Comparison of ENCODE assay signal across 13 cellular contexts in genomic region chr5:17258429-17258828, GRCh38. TPM values are rescaled to one million over a fixed set of nuclear protein-coding genes. Genes with fewer than 3 reads are reported as not detected.
DNase-seq lines count a peak whose midpoint lies in the region; ATAC-seq, FAIRE-seq and TF ChIP-seq lines count a peak whose summit lies in the region.
"Had no signal": no experiment of that assay in that cellular context is flagged by ENCODE, and none has a peak within 500 bp of the region (broad histone marks: within the 10 kb centered on the region; RNA-seq: fewer than 3 reads in every experiment).

No MANE protein-coding gene starts in this region.

- H3K4me3 ChIP-seq in fibroblast of lung (replicated peaks in 1 of 4; ENCODE audit: control extremely low read depth in 1 of 4, insufficient read depth in 1 of 4, low read depth in 3 of 4, low read length in 4 of 4): no peak overlapping the region
- H3K4me3 ChIP-seq: left ventricle myocardium inferior had no signal

- no peak for TF ChIP-seq CTCF in HFFc6 (IDR thresholded peaks at IDR 0.05)
- TF ChIP-seq CTCF in fibroblast of lung (conservative IDR thresholded peaks at IDR 0.05 in 1 of 2, IDR thresholded peaks at IDR 0.05 in 1 of 2; ENCODE audit: low read depth in 1 of 2, low read length in 2 of 2): no peak

- H4K20me1 ChIP-seq in fibroblast of lung (ENCODE audit: control insufficient read depth, extremely low read depth, insufficient read depth, low read length): no peaks in the 10 kb centered on the region

- H3K9ac ChIP-seq in fibroblast of lung (ENCODE audit: insufficient read depth, low read length): no peak overlapping the region

- H3K27ac ChIP-seq in fibroblast of lung (ENCODE audit: insufficient read depth, low read length): no peak overlapping the region
- H3K27ac ChIP-seq: left ventricle myocardium inferior, WERI-Rb-1 had no signal

- H3K4me3 Mint-ChIP-seq in HFFc6: peak overlapping the region; percentile 50
- peak overlapping the region; percentile 11 for H3K4me3 Mint-ChIP-seq in stimulated activated memory B cell treated with anti-CD40 and anti-IgM and Interleukin-4, amounts not matched to agents 10 μg/mL and 1 μg/mL and 100 μg/mL, for 72 hours
- H3K4me3 Mint-ChIP-seq: dendritic cell treated with granulocyte-macrophage colony-stimulating factor and Interleukin-4, amounts not matched to agents 40 ng/mL and 50 ng/mL, for 4 days had no signal

- H3K4me2 ChIP-seq in fibroblast of lung (ENCODE audit: extremely low read depth, insufficient read depth, low read length): no peak overlapping the region

- FAIRE-seq in frontal cortex (lab: Jason Lieb, UNC): no peak

- peaks cover 3% of the 10 kb centered on the region for H3K9me3 Mint-ChIP-seq in HFFc6
- peaks cover 6% of the 10 kb centered on the region for H3K9me3 Mint-ChIP-seq in stimulated activated memory B cell treated with anti-CD40 and anti-IgM and Interleukin-4, amounts not matched to agents 10 μg/mL and 1 μg/mL and 100 μg/mL, for 72 hours

- H3K36me3 ChIP-seq in fibroblast of lung (ENCODE audit: control insufficient read depth, insufficient read depth, low read length): no peaks in the 10 kb centered on the region
- H3K36me3 ChIP-seq: left ventricle myocardium inferior, WERI-Rb-1 had no signal

- peaks cover 60% of the 10 kb centered on the region for H3K36me3 Mint-ChIP-seq in HFFc6 (ENCODE audit: low read depth)
- H3K36me3 Mint-ChIP-seq in stimulated activated memory B cell treated with anti-CD40 and anti-IgM and Interleukin-4, amounts not matched to agents 10 μg/mL and 1 μg/mL and 100 μg/mL, for 72 hours: peaks cover 73% of the 10 kb centered on the region

- DNase-seq in HFFc6 (peak; percentile 15), fibroblast of lung (ENCODE audit: low read depth in 2 of 2) (peak; percentile 38 to 65), frontal cortex (ENCODE audit: low spot score in 2 of 2) (no peak), erythroblast (lab: John Stamatoyannopoulos, UW) (no peak)
- DNase-seq: DMS79, left ventricle myocardium inferior, NCI-H187, NCI-H510A, WERI-Rb-1 had no signal

- H3K27me3 Mint-ChIP-seq in HFFc6 (ENCODE audit: insufficient read depth): peaks cover 2% of the 10 kb centered on the region; the same call in 1 of the 2 replicates
- H3K27me3 Mint-ChIP-seq in stimulated activated memory B cell treated with anti-CD40 and anti-IgM and Interleukin-4, amounts not matched to agents 10 μg/mL and 1 μg/mL and 100 μg/mL, for 72 hours: no peaks in the 10 kb centered on the region
- H3K27me3 Mint-ChIP-seq: dendritic cell treated with granulocyte-macrophage colony-stimulating factor and Interleukin-4, amounts not matched to agents 40 ng/mL and 50 ng/mL, for 4 days had no signal

- peak overlapping the region; percentile 55 for H3K27ac Mint-ChIP-seq in HFFc6
- H3K27ac Mint-ChIP-seq in stimulated activated memory B cell treated with anti-CD40 and anti-IgM and Interleukin-4, amounts not matched to agents 10 μg/mL and 1 μg/mL and 100 μg/mL, for 72 hours: peak overlapping the region; percentile 85
- H3K27ac Mint-ChIP-seq: dendritic cell treated with granulocyte-macrophage colony-stimulating factor and Interleukin-4, amounts not matched to agents 40 ng/mL and 50 ng/mL, for 4 days had no signal

- no peak for TF ChIP-seq POLR2A in erythroblast (IDR thresholded peaks at IDR 0.05; ENCODE audit: low read length)

- H3K9me3 ChIP-seq in fibroblast of lung (ENCODE audit: control insufficient read depth, insufficient read depth, low read depth, low read length): no peaks in the 10 kb centered on the region
- H3K9me3 ChIP-seq: left ventricle myocardium inferior had no signal

- H3K4me1 ChIP-seq in fibroblast of lung (ENCODE audit: control insufficient read depth, extremely low read depth, insufficient read depth, low read length): peaks cover 9% of the 10 kb centered on the region
- H3K4me1 ChIP-seq: left ventricle myocardium inferior had no signal

- ATAC-seq in SK-N-SH treated with all-trans-retinoic acid at 6 μM for 48 hours: peak; percentile 32; the same call in 1 of the 3 replicates
- no peak for ATAC-seq in stimulated activated memory B cell treated with anti-CD40 and anti-IgM and Interleukin-4, amounts not matched to agents 10 μg/mL and 1 μg/mL and 100 μg/mL, for 72 hours
- no peak for ATAC-seq in GM19035 (IDR thresholded peaks at IDR 0.05; ENCODE audit: unreplicated experiment)

- H3K79me2 ChIP-seq in fibroblast of lung (ENCODE audit: control insufficient read depth, insufficient read depth, low read length): peaks cover 92% of the 10 kb centered on the region

- peaks cover 83% of the 10 kb centered on the region for H3K4me1 Mint-ChIP-seq in HFFc6 (ENCODE audit: low read depth)
- H3K4me1 Mint-ChIP-seq in stimulated activated memory B cell treated with anti-CD40 and anti-IgM and Interleukin-4, amounts not matched to agents 10 μg/mL and 1 μg/mL and 100 μg/mL, for 72 hours: peaks cover 85% of the 10 kb centered on the region

- no peaks in the 10 kb centered on the region for H3K27me3 ChIP-seq in fibroblast of lung (ENCODE audit: control insufficient read depth, insufficient read depth, low read length)

- H2AFZ ChIP-seq in fibroblast of lung (ENCODE audit: low read length): no peak overlapping the region

TF ChIP-seq in SK-N-SH treated with all-trans-retinoic acid at 6 μM for 48 hours, 23 proteins besides CTCF, POLR2A, EP300 and RAD21:
- TF ChIP-seq TOX (CRISPR knock-in tag; IDR thresholded peaks at IDR 0.05; ENCODE audit: borderline replicate concordance) (no peak), ZNF8 (CRISPR knock-in tag; IDR thresholded peaks at IDR 0.05) (no peak), ARNTL (CRISPR knock-in tag; IDR thresholded peaks at IDR 0.05; ENCODE audit: borderline replicate concordance, low read depth) (no peak), PATZ1 (CRISPR knock-in tag; IDR thresholded peaks at IDR 0.05; ENCODE audit: borderline replicate concordance) (no peak), PPARA (CRISPR knock-in tag; IDR thresholded peaks at IDR 0.05; ENCODE audit: borderline replicate concordance) (no peak), CSRNP3 (CRISPR knock-in tag; IDR thresholded peaks at IDR 0.05) (no peak), OSR1 (CRISPR knock-in tag; IDR thresholded peaks at IDR 0.05) (no peak), TSHZ2 (CRISPR knock-in tag; IDR thresholded peaks at IDR 0.05) (no peak), ZNF565 (CRISPR knock-in tag; conservative IDR thresholded peaks at IDR 0.05; ENCODE audit: low read depth) (no peak), SNAI2 (CRISPR knock-in tag; IDR thresholded peaks at IDR 0.05) (no peak), ZNF70 (CRISPR knock-in tag; IDR thresholded peaks at IDR 0.05) (no peak), RARB (CRISPR knock-in tag; IDR thresholded peaks at IDR 0.05) (no peak)

RNA-seq across cellular contexts. Expression of gene BASP1, which starts 41.0 kb away (rescaled TPM):
- 100 to 1,000 TPM; 101 to 158 (median 151) TPM for total RNA-seq in HFFc6 (2021; fragmentation: NEBNext Ultra II Directional; extraction: Animal tissue kit (Norgen Biotek cat#: 25700))
- 125 and 186 TPM in 2 replicates for total RNA-seq in fibroblast of lung
- polyA plus RNA-seq in fibroblast of lung: 248 and 265 TPM in 2 replicates
- polyA plus RNA-seq in fibroblast of lung (2012): 186 and 224 TPM in 2 replicates
- 10.7 and 18.5 TPM in 2 replicates for polyA minus RNA-seq in fibroblast of lung (ENCODE audit: low replicate concordance)
- total RNA-seq in frontal cortex: 411 TPM

Comparison
In these comparisons a context has a peak if more than half of its experiments do, and no peak if none do; other contexts are left out.
1. DNase-seq: peak in HFFc6 (single experiment) and fibroblast of lung (2 of 2); none in frontal cortex (0 of 2) and erythroblast (0 of 2).